ENCODE assay signal across 10 cellular contexts in the genomic region with DNA sequence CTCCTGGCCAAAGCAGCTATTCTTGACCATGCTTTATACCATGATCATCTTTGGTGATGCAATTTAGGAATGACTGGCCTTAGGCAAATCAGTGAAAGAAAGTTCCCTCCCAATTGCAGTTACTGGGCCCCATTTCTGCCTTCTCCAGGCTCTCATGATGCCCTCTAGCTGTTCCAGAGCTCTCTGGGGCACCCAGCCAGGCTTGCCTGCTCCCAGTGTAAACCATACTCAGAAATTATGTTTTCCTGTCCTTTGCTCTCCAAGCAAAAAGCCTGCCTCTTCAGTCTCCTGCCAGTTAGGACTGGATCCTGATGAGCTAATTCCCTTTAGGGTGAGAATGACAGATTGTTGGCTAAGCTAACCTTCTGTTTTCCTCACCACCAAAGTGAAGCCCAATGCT.
DNase-seq lines count a peak whose midpoint lies in the region; ATAC-seq and TF ChIP-seq lines count a peak whose summit lies in the region.
"Had no signal": no experiment of that assay in that cellular context is flagged by ENCODE, and none has a peak within 500 bp of the region (broad histone marks: within the 10 kb centered on the region; RNA-seq: fewer than 3 reads in every experiment).

No MANE protein-coding gene starts in this region.

- H3K79me2 ChIP-seq in OCI-LY3 (ENCODE audit: low read length) (no peaks in the 10 kb centered on the region), fibroblast of lung (ENCODE audit: control insufficient read depth, insufficient read depth, low read length) (no peaks in the 10 kb centered on the region)

- H3K4me1 ChIP-seq in OCI-LY3 (ENCODE audit: low read length) (peaks cover 45% of the 10 kb centered on the region), fibroblast of lung (ENCODE audit: control insufficient read depth, extremely low read depth, insufficient read depth, low read length) (peaks cover 9% of the 10 kb centered on the region), sigmoid colon (peaks cover 0 to 36% (median 22%) of the 10 kb centered on the region in 4 donors)

- TF ChIP-seq CTCF in OCI-LY3 (IDR thresholded peaks at IDR 0.05; ENCODE audit: low read depth, low read length) (peak; percentile 16; the same call in 1 of the 2 replicates), fibroblast of lung (conservative IDR thresholded peaks at IDR 0.05 in 1 of 2, IDR thresholded peaks at IDR 0.05 in 1 of 2; ENCODE audit: low read depth in 1 of 2, low read length in 2 of 2) (peak; percentile 23 to 57), sigmoid colon (IDR thresholded peaks at IDR 0.05) (no peak)

- DNase-seq in GOT3 (lab: John Stamatoyannopoulos, UW) (peak; percentile 2), fibroblast of lung (ENCODE audit: low read depth in 2 of 2) (peak; percentile 47 to 99), sigmoid colon (peak; percentile 83), AML-193 (lab: John Stamatoyannopoulos, UW) (no peak)
- no peak for DNase-seq in activated CD8-positive, alpha-beta memory T cell treated with anti-CD3 and anti-CD28 coated beads, Interleukin-2, amount 50 U/mL, for 48 hours
- DNase-seq in activated CD4-positive, alpha-beta T cell treated with anti-CD3 and anti-CD28 coated beads for 1 hour = no peak

- H4K20me1 ChIP-seq in OCI-LY3 (ENCODE audit: insufficient read depth, low read length) (no peaks in the 10 kb centered on the region), fibroblast of lung (ENCODE audit: control insufficient read depth, extremely low read depth, insufficient read depth, low read length) (no peaks in the 10 kb centered on the region)

- peaks cover 3% of the 10 kb centered on the region for H3K36me3 ChIP-seq in OCI-LY3 (replicated peaks; ENCODE audit: low read depth, low read length)
- H3K36me3 ChIP-seq in fibroblast of lung (ENCODE audit: control insufficient read depth, insufficient read depth, low read length) = no peaks in the 10 kb centered on the region
- no peaks in the 10 kb centered on the region for H3K36me3 ChIP-seq in sigmoid colon
- H3K36me3 ChIP-seq: upper lobe of left lung had no signal

- no peak for TF ChIP-seq POLR2A in sigmoid colon (IDR thresholded peaks at IDR 0.05)

- no peak overlapping the region for H3K4me2 ChIP-seq in OCI-LY3 (ENCODE audit: low read length)
- H3K4me2 ChIP-seq in fibroblast of lung (ENCODE audit: extremely low read depth, insufficient read depth, low read length) = no peak overlapping the region

- no peak for TF ChIP-seq EP300 in sigmoid colon (IDR thresholded peaks at IDR 0.05)

- H3K9ac ChIP-seq in OCI-LY3 (ENCODE audit: low read length) = no peak overlapping the region
- H3K9ac ChIP-seq in fibroblast of lung (ENCODE audit: insufficient read depth, low read length) = no peak overlapping the region

- ATAC-seq in HG02678 (IDR thresholded peaks at IDR 0.05; ENCODE audit: unreplicated experiment) = no peak

- intact Hi-C loops in sigmoid colon (cut with DNase I) = no loop called here

- H3K27me3 ChIP-seq in OCI-LY3 (ENCODE audit: low read depth, low read length) = no peaks in the 10 kb centered on the region
- no peaks in the 10 kb centered on the region for H3K27me3 ChIP-seq in fibroblast of lung (ENCODE audit: control insufficient read depth, insufficient read depth, low read length)
- H3K27me3 ChIP-seq in sigmoid colon = no peaks in the 10 kb centered on the region
- H3K27me3 ChIP-seq: upper lobe of left lung had no signal

- H3K9me3 ChIP-seq in OCI-LY3 (ENCODE audit: insufficient read depth, low read length) = 0 out of 2 replicates have a peak, but pooled peaks cover 6% of the 10 kb centered on the region
- no peaks in the 10 kb centered on the region for H3K9me3 ChIP-seq in fibroblast of lung (ENCODE audit: control insufficient read depth, insufficient read depth, low read depth, low read length)
- no peaks in the 10 kb centered on the region for H3K9me3 ChIP-seq in sigmoid colon
- H3K9me3 ChIP-seq: upper lobe of left lung had no signal

- H2AFZ ChIP-seq in OCI-LY3 (ENCODE audit: low read depth, low read length) (peak overlapping the region; percentile 31; the same call in 1 of the 2 replicates), fibroblast of lung (ENCODE audit: low read length) (no peak overlapping the region)

- H3K27ac ChIP-seq in OCI-LY3 (ENCODE audit: low read length) (no peak overlapping the region), fibroblast of lung (ENCODE audit: insufficient read depth, low read length) (no peak overlapping the region), sigmoid colon (peak overlapping the region in 1 of 4 donors; percentile 43)
- H3K27ac ChIP-seq: skin epidermis, upper lobe of left lung had no signal

- H3K4me3 ChIP-seq in OCI-LY3 (ENCODE audit: low read length) = no peak overlapping the region
- H3K4me3 ChIP-seq in fibroblast of lung (replicated peaks in 1 of 4; ENCODE audit: control extremely low read depth in 1 of 4, insufficient read depth in 1 of 4, low read depth in 3 of 4, low read length in 4 of 4) = no peak overlapping the region
- H3K4me3 ChIP-seq in sigmoid colon = no peak overlapping the region
- H3K4me3 ChIP-seq: skin epidermis, upper lobe of left lung had no signal

Comparison
In these comparisons a context has a peak if more than half of its experiments do, and no peak if none do; other contexts are left out.
1. DNase-seq: peak in GOT3 (single experiment), fibroblast of lung (2 of 2) and sigmoid colon (single experiment); none in AML-193 (0 of 2), activated CD8-positive, alpha-beta memory T cell treated with anti-CD3 and anti-CD28 coated beads, Interleukin-2, amount 50 U/mL, for 48 hours (single experiment) and activated CD4-positive, alpha-beta T cell treated with anti-CD3 and anti-CD28 coated beads for 1 hour (single experiment).
2. CTCF ChIP-seq: peak in OCI-LY3 (single experiment) and fibroblast of lung (2 of 2); none in sigmoid colon (0 of 4).